In the genomic region with DNA sequence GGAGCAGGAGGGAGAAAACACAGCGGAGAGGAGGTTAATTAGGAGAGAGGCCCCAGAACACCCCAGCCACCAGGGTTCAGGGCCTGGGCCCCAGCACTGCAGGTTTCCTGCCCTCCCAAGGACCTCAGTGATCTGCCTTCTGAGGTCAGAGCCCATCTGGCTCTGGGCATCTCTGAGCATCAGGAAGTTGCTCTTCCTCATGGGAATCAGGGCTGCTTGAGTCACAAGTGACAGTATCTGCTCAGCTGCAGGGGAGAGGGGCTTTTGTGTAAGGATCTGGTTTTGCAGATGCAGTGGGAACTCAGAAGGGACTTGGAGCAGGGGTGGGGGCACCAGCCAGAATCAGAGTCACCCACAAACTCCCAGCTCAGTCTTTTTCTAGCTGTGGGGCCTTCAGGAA, we compare ENCODE assay signal across 11 cellular contexts.
DNase-seq lines count a peak whose midpoint lies in the region; ATAC-seq and TF ChIP-seq lines count a peak whose summit lies in the region.
"Had no signal": no experiment of that assay in that cellular context is flagged by ENCODE, and none has a peak within 500 bp of the region (broad histone marks: within the 10 kb centered on the region; RNA-seq: fewer than 3 reads in every experiment).

No MANE protein-coding gene starts in this region.

- peak overlapping the region; percentile 77 for H3K27ac ChIP-seq in Panc1 (ENCODE audit: low read length)
- H3K27ac ChIP-seq in upper lobe of right lung = no peak overlapping the region
- no peak overlapping the region for H3K27ac ChIP-seq in left ventricle myocardium inferior (replicated peaks)

- peaks cover 22% of the 10 kb centered on the region for H3K4me1 ChIP-seq in Panc1 (ENCODE audit: control insufficient read depth, insufficient read depth, low read length)
- H3K4me1 ChIP-seq in upper lobe of right lung = no peaks in the 10 kb centered on the region
- no peaks in the 10 kb centered on the region for H3K4me1 ChIP-seq in left ventricle myocardium inferior

- H3K27me3 ChIP-seq in Panc1 (ENCODE audit: control insufficient read depth, insufficient read depth, low read length) = no peaks in the 10 kb centered on the region
- peaks cover 24% of the 10 kb centered on the region for H3K27me3 ChIP-seq in upper lobe of right lung
- H3K27me3 ChIP-seq in left ventricle myocardium inferior (ENCODE audit: low read depth) = peaks cover 82% of the 10 kb centered on the region

- DNase-seq in cardiac septum (ENCODE audit: low spot score) (peak; percentile 53), left cardiac atrium (no peak), Panc1 (ENCODE audit: low read depth, low spot score) (no peak), fibroblast of mammary gland (ENCODE audit: low read depth) (peak; percentile 72), upper lobe of right lung (peak; percentile 30), SW 1271 (lab: John Stamatoyannopoulos, UW) (no peak), left ventricle myocardium inferior (no peak)
- DNase-seq: activated T-cell treated with anti-CD3 and anti-CD28 coated beads, Interleukin-2, amount 50 U/mL, for 1 hour; heart right ventricle had no signal

- H3K9me3 ChIP-seq in Panc1 (ENCODE audit: control insufficient read depth, insufficient read depth, low read depth, low read length) (no peaks in the 10 kb centered on the region), upper lobe of right lung (no peaks in the 10 kb centered on the region), left ventricle myocardium inferior (replicated peaks) (no peaks in the 10 kb centered on the region)
- H3K9me3 ChIP-seq: heart right ventricle had no signal

- POLR2A ChIA-PET in Panc1 (lab: Charles Lee) = no interaction called here

- in situ Hi-C loops in Panc1 (cut with HindIII; ENCODE audit: low pct_unique_long_range_greater_than_20kb, low sequenced_read_pairs) = no loop called here

- BruUV-seq in Panc1 (replicated peaks; lab: Mats Ljungman, UMichigan) = no TSS peak

- intact Hi-C loops in cardiac septum (cut with DNase I) (no loop called here), left cardiac atrium (cut with DNase I) (no loop called here), Panc1 (cut with micrococcal nuclease; ENCODE audit: unreplicated experiment) (loop anchor here (10.0 kb wide), 1 partner anchor 474 kb away; a partner anchor contains a TSS), upper lobe of right lung (cut with DNase I) (no loop called here), left ventricle myocardium inferior (cut with micrococcal nuclease) (no loop called here)

- no peaks in the 10 kb centered on the region for H3K36me3 ChIP-seq in Panc1 (ENCODE audit: control insufficient read depth, insufficient read depth, low read length)
- no peaks in the 10 kb centered on the region for H3K36me3 ChIP-seq in upper lobe of right lung
- no peaks in the 10 kb centered on the region for H3K36me3 ChIP-seq in left ventricle myocardium inferior
- H3K36me3 ChIP-seq: heart right ventricle had no signal

- H3K4me3 ChIP-seq in Panc1 (ENCODE audit: low read depth in 2 of 2, low read length in 2 of 2) (no peak overlapping the region), fibroblast of mammary gland (ENCODE audit: control insufficient read depth, low read depth, low read length) (no peak overlapping the region), upper lobe of right lung (no peak overlapping the region), left ventricle myocardium inferior (no peak overlapping the region)
- H3K4me3 ChIP-seq: heart right ventricle, smooth muscle cell had no signal

- CTCF ChIA-PET in Panc1 (lab: Charles Lee) = interaction anchor here (0.5 to 0.6 kb wide), 3 partner anchors 45 to 322 kb away, joined by 3 read pairs; no protein-coding TSS in a partner anchor

- TF ChIP-seq CTCF in Panc1 (IDR thresholded peaks at IDR 0.05) (no peak), fibroblast of mammary gland (conservative IDR thresholded peaks at IDR 0.05; ENCODE audit: control insufficient read depth, insufficient read depth, low read depth, low read length) (no peak), upper lobe of right lung (IDR thresholded peaks at IDR 0.05) (no peak), left ventricle myocardium inferior (IDR thresholded peaks at IDR 0.05; ENCODE audit: borderline replicate concordance) (no peak)

- no peak for ATAC-seq in left cardiac atrium
- no peak for ATAC-seq in Panc1
- ATAC-seq in upper lobe of right lung = no peak
- no peak for ATAC-seq in HG02973 (IDR thresholded peaks at IDR 0.05; ENCODE audit: unreplicated experiment)
- ATAC-seq: heart right ventricle had no signal

Comparison
In these comparisons a context has a peak if more than half of its experiments do, and no peak if none do; other contexts are left out.
1. DNase-seq: peak in cardiac septum (single experiment), fibroblast of mammary gland (single experiment) and upper lobe of right lung (single experiment); none in left cardiac atrium (single experiment), Panc1 (single experiment), SW 1271 (0 of 2) and left ventricle myocardium inferior (single experiment).